Comparison of ENCODE assay signal across 10 cellular contexts in genomic region chr1:26127235-26128163, GRCh38. TPM values are rescaled to one million over a fixed set of nuclear protein-coding genes. Genes with fewer than 3 reads are reported as not detected.
DNase-seq lines count a peak whose midpoint lies in the region.
"Had no signal": no experiment of that assay in that cellular context is flagged by ENCODE, and none has a peak within 500 bp of the region (broad histone marks: within the 10 kb centered on the region; RNA-seq: fewer than 3 reads in every experiment).

No MANE protein-coding gene starts in this region.

- H3K27ac ChIP-seq in epithelial cell of prostate (peak overlapping the region; percentile 54), skeletal muscle tissue (ENCODE audit: low read depth, low read length) (peak overlapping the region; percentile 51)

- peaks cover 14 to 30% (median 18%) of the 10 kb centered on the region in 3 donors for H3K4me1 ChIP-seq in skeletal muscle tissue (ENCODE audit: control insufficient read depth in 3 of 3, insufficient read depth in 3 of 3, low read length in 3 of 3)

- H3K4me3 ChIP-seq in skeletal muscle tissue (ENCODE audit: low read length in 3 of 3), result peak overlapping the region; percentile 4 to 49 (median 8)

- H3K9me3 ChIP-seq in skeletal muscle tissue (ENCODE audit: control insufficient read depth in 3 of 3, low read length in 3 of 3), result no peaks in the 10 kb centered on the region

- H3K9ac ChIP-seq in skeletal muscle tissue (ENCODE audit: low read depth in 1 of 3, low read length in 3 of 3), result peak overlapping the region in 2 of 3 donors; percentile 54 to 65

- no peaks in the 10 kb centered on the region for H3K27me3 ChIP-seq in skeletal muscle tissue (ENCODE audit: control insufficient read depth in 3 of 3, insufficient read depth in 3 of 3, low read length in 3 of 3)

- H3K36me3 ChIP-seq in skeletal muscle tissue (ENCODE audit: control insufficient read depth in 3 of 3, insufficient read depth in 3 of 3, low read length in 3 of 3), result peaks cover 0 to 5% (median 0%) of the 10 kb centered on the region in 3 donors

- DNase-seq in HT-29 (ENCODE audit: low spot score) (peak; percentile 27), T-helper 22 cell (ENCODE audit: low read depth) (peak; percentile 9), epithelial cell of prostate (ENCODE audit: low read depth, low spot score) (no peak), NK-92 (lab: John Stamatoyannopoulos, UW; ENCODE audit: unreplicated experiment) (no peak), NCI-H524 treated with DMSO at 0.1 percent for 48 hours (lab: John Stamatoyannopoulos, UW) (no peak), NCI-H526 treated with DMSO at 0.1 percent for 48 hours (lab: John Stamatoyannopoulos, UW) (no peak), MV-4-11 (lab: John Stamatoyannopoulos, UW) (no peak)
- DNase-seq: cortex of kidney; stimulated activated CD4-positive, alpha-beta T cell treated with anti-CD3 and anti-CD28 coated beads, Interleukin-2, amount 100 ng/mL, for 24 hours had no signal

RNA-seq across cellular contexts. Expression of gene PDIK1L, which starts 15.9 kb away (rescaled TPM):
- total RNA-seq in HT-29 (2014; rRNA removed; shearing (Covaris generic)), result 3.9 and 4.3 TPM in 2 replicates
- 7.8 TPM for total RNA-seq in skeletal muscle tissue

RNA-seq across cellular contexts. Expression of gene FAM110D, which starts 31.4 kb away (rescaled TPM):
- not detected in 2 replicates for total RNA-seq in HT-29 (2014; rRNA removed; shearing (Covaris generic))
- total RNA-seq in skeletal muscle tissue, result 1.0 TPM

RNA-seq across cellular contexts. Expression of gene C1orf232, which starts 41.3 kb away (rescaled TPM):
- total RNA-seq in HT-29 (2014; rRNA removed; shearing (Covaris generic)), result not detected in 2 replicates
- not detected for total RNA-seq in skeletal muscle tissue

RNA-seq across cellular contexts. Expression of gene ZNF593, which starts 42.2 kb away (rescaled TPM):
- total RNA-seq in HT-29 (2014; rRNA removed; shearing (Covaris generic)), result 170 and 217 TPM in 2 replicates
- total RNA-seq in skeletal muscle tissue, result 21.9 TPM

RNA-seq across cellular contexts. Expression of gene ZNF593OS, which starts 44.1 kb away (rescaled TPM):
- 1.6 TPM in 1 of 2 replicates, not detected in the other for total RNA-seq in HT-29 (2014; rRNA removed; shearing (Covaris generic))
- total RNA-seq in skeletal muscle tissue, result not detected

Comparison
In these comparisons a context has a peak if more than half of its experiments do, and no peak if none do; other contexts are left out.
1. DNase-seq: peak in HT-29 (single experiment) and T-helper 22 cell (single experiment); none in epithelial cell of prostate (single experiment), NK-92 (single experiment), NCI-H524 treated with DMSO at 0.1 percent for 48 hours (single experiment), NCI-H526 treated with DMSO at 0.1 percent for 48 hours (single experiment) and MV-4-11 (single experiment).